Comparison of ENCODE assay signal across 9 cellular contexts in the genomic region with DNA sequence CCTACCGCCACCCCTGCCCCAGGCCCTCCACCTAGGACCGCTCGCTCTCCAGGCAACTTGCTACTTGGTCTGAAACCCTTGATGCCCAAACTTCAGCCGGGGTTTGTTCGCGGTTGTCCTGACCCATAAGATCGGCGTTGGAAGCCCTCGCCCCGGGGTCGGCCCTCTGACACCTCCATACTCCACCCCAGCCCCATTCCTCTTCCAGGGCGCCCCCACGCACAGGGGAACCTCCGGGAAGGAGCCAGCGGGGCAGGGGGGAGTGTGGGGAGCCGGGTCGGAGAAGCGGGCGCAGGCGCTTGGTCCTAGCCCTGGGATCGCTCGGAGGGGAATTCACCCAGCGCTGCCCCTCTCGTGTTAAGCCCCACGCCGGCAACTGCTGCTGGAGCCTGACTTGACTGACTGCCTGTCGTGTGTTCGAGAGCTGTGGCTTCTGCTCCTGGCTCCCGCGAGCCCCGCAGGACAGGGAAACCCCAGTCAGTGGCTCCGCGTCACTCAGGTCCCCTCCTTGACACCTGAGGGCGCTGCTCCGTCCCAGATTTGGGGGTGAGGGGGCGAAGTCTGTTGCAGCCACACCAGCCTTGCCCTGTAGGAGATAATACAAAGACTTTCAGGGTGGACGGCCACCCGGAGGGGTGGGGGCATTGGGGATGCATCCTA. TPM values are rescaled to one million over a fixed set of nuclear protein-coding genes. Genes with fewer than 3 reads are reported as not detected.
DNase-seq lines count a peak whose midpoint lies in the region; ATAC-seq, FAIRE-seq and TF ChIP-seq lines count a peak whose summit lies in the region.
"Had no signal": no experiment of that assay in that cellular context is flagged by ENCODE, and none has a peak within 500 bp of the region (broad histone marks: within the 10 kb centered on the region; RNA-seq: fewer than 3 reads in every experiment).

No MANE protein-coding gene starts in this region.

- no peaks in the 10 kb centered on the region for H3K79me2 ChIP-seq in OCI-LY7 (ENCODE audit: insufficient read depth, low read depth, low read length)

- POLR2A ChIA-PET in HEK293 (lab: Yijun Ruan, JAX): no interaction called here
- POLR2A ChIA-PET in MCF 10A (lab: Yijun Ruan, JAX): no interaction called here
- POLR2A ChIA-PET in OCI-LY7 (lab: Charles Lee): no interaction called here

- TF ChIP-seq POLR2A in gastrocnemius medialis (IDR thresholded peaks at IDR 0.05): no peak
- no peak for TF ChIP-seq POLR2A in GM12891 (IDR thresholded peaks at IDR 0.05; ENCODE audit: low read depth, low read length)

- H3K4me3 ChIP-seq in HEK293 (ENCODE audit: low read depth, low read length) (peak overlapping the region; percentile 23), gastrocnemius medialis (peak overlapping the region; percentile 50 to 65 (median 60)), OCI-LY7 (ENCODE audit: low read depth, low read length, poor library complexity, severe bottlenecking) (no peak overlapping the region)

- CTCF ChIA-PET in HEK293 (lab: Yijun Ruan, JAX) (no interaction called here), MCF 10A (lab: Yijun Ruan, JAX) (no interaction called here), OCI-LY7 (lab: Charles Lee; ENCODE audit: unreplicated experiment) (no interaction called here)

- FAIRE-seq in GM12891 (lab: Jason Lieb, UNC): no peak

- no peaks in the 10 kb centered on the region for H3K27me3 ChIP-seq in gastrocnemius medialis

- peak overlapping the region; percentile 41 for H3K4me3 Mint-ChIP-seq in MCF 10A (ENCODE audit: unreplicated experiment)

- TF ChIP-seq CTCF in HEK293 (tag by site-specific recombination; IDR thresholded peaks at IDR 0.05): peak; percentile 33; the same call in 1 of the 2 replicates
- TF ChIP-seq CTCF in MCF 10A (IDR thresholded peaks at IDR 0.05; ENCODE audit: unreplicated experiment): no peak
- TF ChIP-seq CTCF in gastrocnemius medialis (IDR thresholded peaks at IDR 0.05 in 4 of 5, conservative IDR thresholded peaks at IDR 0.05 in 1 of 5): peak in 2 of 5 experiments; percentile 8 to 30
- TF ChIP-seq CTCF in OCI-LY7 (conservative IDR thresholded peaks at IDR 0.05; ENCODE audit: low read length): no peak

- no peaks in the 10 kb centered on the region for H3K36me3 ChIP-seq in HEK293 (ENCODE audit: control insufficient read depth in 2 of 2, insufficient read depth in 1 of 2, low read length in 2 of 2)
- H3K36me3 ChIP-seq in gastrocnemius medialis: no peaks in the 10 kb centered on the region
- no peaks in the 10 kb centered on the region for H3K36me3 ChIP-seq in OCI-LY7 (ENCODE audit: insufficient read depth, low read length)

- H3K9me3 ChIP-seq in HEK293 (ENCODE audit: control insufficient read depth, insufficient read depth, low read depth, low read length) (no peaks in the 10 kb centered on the region), gastrocnemius medialis (no peaks in the 10 kb centered on the region), OCI-LY7 (ENCODE audit: low read length) (no peaks in the 10 kb centered on the region)

- peaks cover 41% of the 10 kb centered on the region for H3K27me3 Mint-ChIP-seq in MCF 10A (ENCODE audit: insufficient read depth, unreplicated experiment)

- no peaks in the 10 kb centered on the region for H3K9me3 Mint-ChIP-seq in MCF 10A (ENCODE audit: unreplicated experiment)

- H3K4me2 ChIP-seq in OCI-LY7 (ENCODE audit: low read length): no peak overlapping the region

- H3K4me1 ChIP-seq in HEK293 (ENCODE audit: control insufficient read depth, insufficient read depth, low read length) (no peaks in the 10 kb centered on the region), gastrocnemius medialis (peaks cover 0 to 26% of the 10 kb centered on the region in 2 donors), OCI-LY7 (ENCODE audit: insufficient read depth, low read length, poor library complexity, severe bottlenecking) (peaks cover 7% of the 10 kb centered on the region)

- H3K36me3 Mint-ChIP-seq in MCF 10A (ENCODE audit: insufficient read depth, unreplicated experiment): no peaks in the 10 kb centered on the region

- no peak overlapping the region for H2AFZ ChIP-seq in OCI-LY7 (ENCODE audit: low read length)

- H3K9me2 ChIP-seq in OCI-LY7 (ENCODE audit: insufficient read depth, low read length): no peaks in the 10 kb centered on the region

- in situ Hi-C loops in gastrocnemius medialis (cut with MboI; ENCODE audit: low sequenced_read_pairs in 4 of 4): no loop called here

- H4K20me1 ChIP-seq in OCI-LY7 (ENCODE audit: insufficient read depth, low read length): no peaks in the 10 kb centered on the region

- intact Hi-C loops in MCF 10A (cut with micrococcal nuclease): no loop called here
- intact Hi-C loops in gastrocnemius medialis (cut with DNase I; ENCODE audit: low total_unique reads): loop anchor here (5.0 to 10.0 kb wide), 3 partner anchors 81 to 273 kb away; no protein-coding TSS in a partner anchor
- intact Hi-C loops in OCI-LY7 (cut with micrococcal nuclease; ENCODE audit: unreplicated experiment): no loop called here

- ATAC-seq in gastrocnemius medialis (peak; percentile 18 to 31), HG03159 (IDR thresholded peaks at IDR 0.05; ENCODE audit: unreplicated experiment) (no peak)

- H3K4me1 Mint-ChIP-seq in MCF 10A (ENCODE audit: insufficient read depth, unreplicated experiment): peaks cover 6% of the 10 kb centered on the region

- no peak overlapping the region for H3K27ac Mint-ChIP-seq in MCF 10A (ENCODE audit: low read depth, unreplicated experiment)

- no peak overlapping the region for H3K27ac ChIP-seq in HEK293 (ENCODE audit: extremely low read depth, low read depth, low read length)
- H3K27ac ChIP-seq in gastrocnemius medialis: peak overlapping the region; percentile 41 to 81 (median 70)
- no peak overlapping the region for H3K27ac ChIP-seq in OCI-LY7 (ENCODE audit: low read depth, low read length, poor library complexity, severe bottlenecking)

- BruUV-seq in MCF 10A (replicated peaks; lab: Mats Ljungman, UMichigan) (no TSS peak), OCI-LY7 (replicated peaks; lab: Mats Ljungman, UMichigan) (no TSS peak)

- no peak for DNase-seq in MCF 10A (ENCODE audit: unreplicated experiment)
- peak; percentile 43 for DNase-seq in iPS-NIHi7 (ENCODE audit: extremely low spot score)
- peak in 1 of 2 donors; percentile 37 for DNase-seq in gastrocnemius medialis
- DNase-seq in DMS79 (lab: John Stamatoyannopoulos, UW): no peak
- no peak for DNase-seq in GM12891 (ENCODE audit: insufficient read length, low spot score)
- no peak for DNase-seq in OCI-LY7 (ENCODE audit: low spot score)

TF ChIP-seq in HEK293, 187 proteins besides CTCF, POLR2A, EP300 and RAD21:
- no peak for TF ChIP-seq ZNF324 (tag by site-specific recombination; IDR thresholded peaks at IDR 0.05)
- peak; percentile 76 for TF ChIP-seq ZNF335 (tag by site-specific recombination; conservative IDR thresholded peaks at IDR 0.05)

TF ChIP-seq in GM12891, 5 proteins besides CTCF, POLR2A, EP300 and RAD21:
- TF ChIP-seq SPI1 (IDR thresholded peaks at IDR 0.05; ENCODE audit: low read depth, low read length) (no peak), POLR2AphosphoS5 (IDR thresholded peaks at IDR 0.05; ENCODE audit: low read depth, low read length) (no peak), POU2F2 (IDR thresholded peaks at IDR 0.05; ENCODE audit: low read depth, low read length) (no peak), PAX5 (IDR thresholded peaks at IDR 0.05; ENCODE audit: insufficient read depth, low read length, severe bottlenecking) (no peak), TAF1 (IDR thresholded peaks at IDR 0.05; ENCODE audit: low read depth, low read length) (no peak)

RNA-seq across cellular contexts. Expression of gene RYR3, which starts 0.7 kb away (rescaled TPM):
- not detected in 2 replicates for total RNA-seq in MCF 10A (2022)
- 10 to 100 TPM in 3 of 4 donors, 1 to 10 TPM in 1; 7.6 to 30.9 (median 20.6) TPM for total RNA-seq in gastrocnemius medialis
- 0.22 TPM for polyA plus RNA-seq in GM12891 (2012; ENCODE audit: low read depth, missing spikeins)
- total RNA-seq in OCI-LY7 (2014; rRNA removed; shearing (Covaris generic)): 0.06 TPM in 1 of 2 replicates, not detected in the other
- total RNA-seq in OCI-LY7 (2022): 0.32 and 0.33 TPM in 2 replicates
- total RNA-seq: glomerular endothelial cell had no signal

Comparison
In these comparisons a context has a peak if more than half of its experiments do, and no peak if none do; other contexts are left out.
1. H3K27ac ChIP-seq: peak in gastrocnemius medialis (4 of 4); none in HEK293 (single experiment) and OCI-LY7 (single experiment).